6 cellular contexts compared by ENCODE assay signal in the genomic region with DNA sequence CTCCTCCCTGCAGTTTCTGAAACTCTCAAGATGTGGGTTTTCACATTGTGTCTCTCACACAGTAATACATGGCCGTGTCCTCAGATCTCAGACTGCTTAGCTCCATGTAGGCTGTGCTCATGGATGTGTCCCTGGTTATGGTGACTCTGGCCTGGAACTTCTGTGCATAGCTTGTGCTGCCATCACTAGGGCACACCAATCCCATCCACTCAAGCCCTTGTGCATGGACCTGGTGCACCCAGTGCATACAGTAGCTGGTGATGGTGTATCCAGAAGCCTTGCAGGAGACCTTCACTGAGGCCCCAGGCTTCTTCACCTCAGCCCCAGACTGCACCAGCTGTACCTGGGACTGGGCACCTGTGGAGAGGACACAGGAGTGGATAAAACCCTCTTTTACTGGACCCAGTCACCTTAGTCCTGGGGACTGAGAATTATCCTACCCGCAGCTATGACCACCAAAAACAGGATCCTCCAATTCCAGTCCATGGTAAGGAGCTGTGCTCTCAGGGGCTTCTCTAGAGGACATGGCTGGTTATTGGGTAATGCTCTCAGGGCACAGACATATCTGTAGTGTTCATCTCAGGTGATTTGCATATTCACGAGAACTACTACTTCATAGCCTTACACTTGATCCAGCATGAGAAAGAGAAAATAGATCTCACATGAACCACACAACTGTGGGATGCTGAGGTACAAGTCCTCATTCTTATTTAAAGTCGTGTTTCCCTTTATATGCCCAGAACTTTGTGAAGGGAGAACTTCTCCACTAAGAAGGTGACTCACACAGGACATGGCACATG.
A peak's percentile ranks its signal among the peaks of the same experiment; 100 is the strongest.
DNase-seq lines count a peak whose midpoint lies in the region; ATAC-seq and TF ChIP-seq lines count a peak whose summit lies in the region.
"Not testable (repeated sequence)": the region's sequence is repeated elsewhere in the genome, so short reads cannot be mapped to it uniquely, and the experiment has no call there.

No MANE protein-coding gene starts in this region.

- H2BK12ac ChIP-seq in trophoblast cell (ENCODE audit: low read length): not testable (repeated sequence)

- H2BK5ac ChIP-seq in trophoblast cell (ENCODE audit: low read depth, low read length, poor library complexity): not testable (repeated sequence)

- H3K4ac ChIP-seq in trophoblast cell (ENCODE audit: low read depth, low read length): not testable (repeated sequence)

- not testable (repeated sequence) for H4K91ac ChIP-seq in trophoblast cell (ENCODE audit: low read depth, low read length)

- not testable (repeated sequence) for TF ChIP-seq CTCF in body of pancreas (IDR thresholded peaks at IDR 0.05); mucosa of descending colon (IDR thresholded peaks at IDR 0.05)

- not testable (repeated sequence) for H3K27me3 ChIP-seq in body of pancreas; iPS-20b (ENCODE audit: insufficient read depth, low read length); trophoblast cell (ENCODE audit: insufficient read depth, low read length)

- not testable (repeated sequence) for H2AFZ ChIP-seq in trophoblast cell (ENCODE audit: insufficient read depth, low read length, poor library complexity)

- H3K79me2 ChIP-seq in trophoblast cell (ENCODE audit: control insufficient read depth, insufficient read depth, low read length, poor library complexity): not testable (repeated sequence)

- H3K9ac ChIP-seq in iPS-20b (ENCODE audit: low read depth, low read length): not testable (repeated sequence)
- peak overlapping the region; percentile 10 for H3K9ac ChIP-seq in trophoblast cell (ENCODE audit: low read length)

- not testable (repeated sequence) for H3K4me1 Mint-ChIP-seq in T-helper 17 cell

- H3K9me3 ChIP-seq in T-helper 17 cell (ENCODE audit: control insufficient read depth, low read length, poor library complexity, severe bottlenecking); body of pancreas: not testable (repeated sequence)
- peaks cover 16% of the 10 kb centered on the region; the same call in 1 of the 2 replicates for H3K9me3 ChIP-seq in iPS-20b (ENCODE audit: insufficient read depth, low read depth, low read length)
- peaks cover 56% of the 10 kb centered on the region for H3K9me3 ChIP-seq in mucosa of descending colon
- peaks cover 11% of the 10 kb centered on the region for H3K9me3 ChIP-seq in trophoblast cell (ENCODE audit: insufficient read depth, low read depth, low read length)

- not testable (repeated sequence) for H2AK5ac ChIP-seq in trophoblast cell (ENCODE audit: low read length)

- H3K36me3 Mint-ChIP-seq in T-helper 17 cell (ENCODE audit: low read depth): not testable (repeated sequence)

- not testable (repeated sequence) for H3K27me3 Mint-ChIP-seq in T-helper 17 cell

- H4K8ac ChIP-seq in trophoblast cell (ENCODE audit: low read depth, low read length): not testable (repeated sequence)

- not testable (repeated sequence) for H3K18ac ChIP-seq in trophoblast cell (ENCODE audit: low read length)

- H3K4me2 ChIP-seq in trophoblast cell (ENCODE audit: low read length): not testable (repeated sequence)

- H3K27ac ChIP-seq in body of pancreas; iPS-20b (ENCODE audit: low read length); trophoblast cell (ENCODE audit: low read depth, low read length): not testable (repeated sequence)

- DNase-seq in T-helper 17 cell; body of pancreas; mucosa of descending colon; trophoblast cell; stimulated activated naive CD8-positive, alpha-beta T cell treated with anti-CD3 and anti-CD28 coated beads, Interleukin-15, Interleukin-2, amounts not matched to agents 100 U/mL and 50 U/mL, for 24 hours: not testable (repeated sequence)

- TF ChIP-seq POLR2A in body of pancreas (IDR thresholded peaks at IDR 0.05): not testable (repeated sequence)

- not testable (repeated sequence) for H3K4me3 ChIP-seq in body of pancreas; mucosa of descending colon; trophoblast cell (ENCODE audit: low read depth, low read length)
- peak overlapping the region; percentile 13; the same call in 1 of the 2 replicates for H3K4me3 ChIP-seq in iPS-20b (ENCODE audit: low read length)

- H3K14ac ChIP-seq in trophoblast cell (ENCODE audit: low read length): not testable (repeated sequence)

- not testable (repeated sequence) for H2BK120ac ChIP-seq in trophoblast cell (ENCODE audit: insufficient read depth, low read length, poor library complexity)

- not testable (repeated sequence) for H3K36me3 ChIP-seq in body of pancreas (replicated peaks in 1 of 2; ENCODE audit: insufficient read depth in 1 of 2, low read depth in 2 of 2); iPS-20b (ENCODE audit: insufficient read depth, low read depth, low read length); mucosa of descending colon (ENCODE audit: low read depth); trophoblast cell (ENCODE audit: control insufficient read depth in 1 of 2, insufficient read depth in 2 of 2, low read length in 2 of 2)

- WGBS in body of pancreas, 2 donors: 25 to 38% methylated on average over 4 of the region's 4 CpGs
- no CpG with 5 or more reads among the region's 4 CpGs for WGBS in trophoblast cell (ENCODE audit: extremely low coverage, insufficient coverage, insufficient read length)

- H3K79me1 ChIP-seq in trophoblast cell (ENCODE audit: low read length): not testable (repeated sequence)

- intact Hi-C loops in body of pancreas (cut with DNase I): loop anchor here (10.0 kb wide), 1 partner anchor 65 kb away; no protein-coding TSS in a partner anchor
- intact Hi-C loops in mucosa of descending colon (cut with DNase I, micrococcal nuclease): not testable (repeated sequence)

- H3K4me1 ChIP-seq in body of pancreas; iPS-20b (ENCODE audit: insufficient read depth, low read length); mucosa of descending colon (ENCODE audit: low read depth); trophoblast cell (ENCODE audit: control insufficient read depth in 1 of 2, insufficient read depth in 2 of 2, low read length in 2 of 2): not testable (repeated sequence)

- H3K27ac Mint-ChIP-seq in T-helper 17 cell: not testable (repeated sequence)

- not testable (repeated sequence) for H4K12ac ChIP-seq in trophoblast cell (ENCODE audit: low read depth, low read length)

- ATAC-seq in T-helper 17 cell (peak; percentile 77), body of pancreas (peak; percentile 16), mucosa of descending colon (peak; percentile 10)
- ATAC-seq in stimulated activated naive CD8-positive, alpha-beta T cell treated with anti-CD3 and anti-CD28 coated beads, Interleukin-15, Interleukin-2, amounts not matched to agents 100 U/mL and 50 U/mL, for 24 hours: peak; percentile 19

- H3K23ac ChIP-seq in trophoblast cell (ENCODE audit: low read length): not testable (repeated sequence)

- H3K4me3 Mint-ChIP-seq in T-helper 17 cell: not testable (repeated sequence)

Comparison
In these comparisons a context has a peak if more than half of its experiments do, and no peak if none do; other contexts are left out.
1. ATAC-seq: peak in every context shown above with its lines; median percentile 77 in T-helper 17 cell; 19 in stimulated activated naive CD8-positive, alpha-beta T cell treated with anti-CD3 and anti-CD28 coated beads, Interleukin-15, Interleukin-2, amounts not matched to agents 100 U/mL and 50 U/mL, for 24 hours; 16 in body of pancreas; 10 in mucosa of descending colon.